Comparison of ENCODE assay signal across 2 cellular contexts in the genomic region with DNA sequence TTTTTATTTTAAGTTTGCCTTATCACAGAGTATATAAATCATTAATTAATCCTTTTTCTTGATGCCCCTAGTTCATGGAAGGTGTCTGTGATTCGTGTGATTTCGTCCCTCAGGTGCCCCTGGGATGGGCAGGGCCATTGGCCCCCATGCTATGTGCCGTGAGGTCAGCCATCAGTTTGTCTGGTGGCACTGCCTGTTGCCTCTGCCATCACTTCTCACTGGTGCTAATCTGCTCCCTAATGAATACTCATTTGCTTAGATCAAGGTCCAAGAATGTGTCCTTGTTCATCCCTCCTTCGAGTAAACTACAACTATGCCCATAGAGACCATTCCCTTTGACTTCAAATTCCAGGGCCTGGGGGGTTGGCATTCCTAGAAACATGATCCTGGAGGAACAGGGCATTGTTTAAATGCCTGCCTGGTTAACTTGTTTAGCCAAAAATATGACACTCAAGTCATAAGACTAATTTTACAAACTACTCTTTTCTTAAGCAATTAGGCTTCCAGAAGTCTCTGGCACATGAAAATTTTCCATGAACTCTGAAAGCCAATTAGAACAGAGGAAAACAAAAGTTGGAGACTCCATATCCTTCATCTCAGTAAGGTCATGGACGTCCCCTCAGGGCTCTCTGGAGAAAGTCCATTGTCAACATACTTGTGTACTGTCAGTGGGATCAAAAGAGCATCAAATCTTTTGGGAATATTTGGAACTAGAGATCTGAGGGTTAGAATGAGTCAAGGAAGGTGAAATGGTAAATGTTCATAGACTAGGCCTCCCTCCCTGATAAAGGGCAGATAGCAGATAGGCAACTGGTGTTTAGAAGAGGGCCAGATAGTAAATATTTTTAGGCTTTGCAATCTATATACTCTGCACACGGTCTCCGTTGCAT.
TF ChIP-seq lines count a peak whose summit lies in the region.

No MANE protein-coding gene starts in this region.

TF ChIP-seq in H1, 55 proteins besides CTCF, POLR2A, EP300 and RAD21:
- TF ChIP-seq RBBP5 (IDR thresholded peaks at IDR 0.05; ENCODE audit: borderline replicate concordance, low read depth, low read length), result no peak
- TF ChIP-seq TEAD4 (IDR thresholded peaks at IDR 0.05; ENCODE audit: low read depth, low read length), result peak; percentile 58; the same call in 1 of the 2 replicates

TF ChIP-seq in HepG2, 621 proteins besides CTCF, POLR2A, EP300 and RAD21 (continues in another document):
- TF ChIP-seq, protein P1, sequence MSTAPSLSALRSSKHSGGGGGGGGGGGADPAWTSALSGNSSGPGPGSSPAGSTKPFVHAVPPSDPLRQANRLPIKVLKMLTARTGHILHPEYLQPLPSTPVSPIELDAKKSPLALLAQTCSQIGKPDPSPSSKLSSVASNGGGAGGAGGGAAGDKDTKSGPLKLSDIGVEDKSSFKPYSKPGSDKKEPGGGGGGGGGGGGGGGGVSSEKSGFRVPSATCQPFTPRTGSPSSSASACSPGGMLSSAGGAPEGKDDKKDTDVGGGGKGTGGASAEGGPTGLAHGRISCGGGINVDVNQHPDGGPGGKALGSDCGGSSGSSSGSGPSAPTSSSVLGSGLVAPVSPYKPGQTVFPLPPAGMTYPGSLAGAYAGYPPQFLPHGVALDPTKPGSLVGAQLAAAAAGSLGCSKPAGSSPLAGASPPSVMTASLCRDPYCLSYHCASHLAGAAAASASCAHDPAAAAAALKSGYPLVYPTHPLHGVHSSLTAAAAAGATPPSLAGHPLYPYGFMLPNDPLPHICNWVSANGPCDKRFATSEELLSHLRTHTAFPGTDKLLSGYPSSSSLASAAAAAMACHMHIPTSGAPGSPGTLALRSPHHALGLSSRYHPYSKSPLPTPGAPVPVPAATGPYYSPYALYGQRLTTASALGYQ (CRISPR knock-in tag; IDR thresholded peaks at IDR 0.05), result peak; percentile 82
- TF ChIP-seq SIN3A (IDR thresholded peaks at IDR 0.05; ENCODE audit: borderline replicate concordance, low read depth, low read length) (no peak), SOX5 (CRISPR knock-in tag; IDR thresholded peaks at IDR 0.05; ENCODE audit: borderline replicate concordance) (peak; percentile 69; the same call in 1 of the 2 replicates), RXRA (CRISPR knock-in tag; IDR thresholded peaks at IDR 0.05) (peak; percentile 39; the same call in 1 of the 2 replicates), PRMT3 (CRISPR knock-in tag; IDR thresholded peaks at IDR 0.05; ENCODE audit: borderline replicate concordance, low read depth) (no peak), TCF7 (IDR thresholded peaks at IDR 0.05; ENCODE audit: low read depth) (peak; percentile 96), ASH2L (IDR thresholded peaks at IDR 0.05; ENCODE audit: insufficient read length, low read depth, low read length) (peak; percentile 28), MTF1 (CRISPR knock-in tag; IDR thresholded peaks at IDR 0.05) (peak; percentile 93; the same call in 1 of the 2 replicates), THAP11 (CRISPR knock-in tag; IDR thresholded peaks at IDR 0.05) (peak; percentile 24; the same call in 1 of the 2 replicates), CHD4 (IDR thresholded peaks at IDR 0.05; ENCODE audit: borderline replicate concordance, low read length) (0 out of 2 replicates have a peak, but pooled peaks have one; percentile 17), SIX1 (CRISPR knock-in tag; IDR thresholded peaks at IDR 0.05; ENCODE audit: borderline replicate concordance) (0 out of 2 replicates have a peak, but pooled peaks have one; percentile 16), ETV5 (CRISPR knock-in tag; IDR thresholded peaks at IDR 0.05; ENCODE audit: borderline replicate concordance) (no peak), FOXA1 (IDR thresholded peaks at IDR 0.05) (no peak), FOXA1 (CRISPR knock-in tag; IDR thresholded peaks at IDR 0.05) (peak; percentile 94), TARDBP (CRISPR knock-in tag; IDR thresholded peaks at IDR 0.05) (peak; percentile 62; the same call in 1 of the 2 replicates)
- TF ChIP-seq, protein P2, sequence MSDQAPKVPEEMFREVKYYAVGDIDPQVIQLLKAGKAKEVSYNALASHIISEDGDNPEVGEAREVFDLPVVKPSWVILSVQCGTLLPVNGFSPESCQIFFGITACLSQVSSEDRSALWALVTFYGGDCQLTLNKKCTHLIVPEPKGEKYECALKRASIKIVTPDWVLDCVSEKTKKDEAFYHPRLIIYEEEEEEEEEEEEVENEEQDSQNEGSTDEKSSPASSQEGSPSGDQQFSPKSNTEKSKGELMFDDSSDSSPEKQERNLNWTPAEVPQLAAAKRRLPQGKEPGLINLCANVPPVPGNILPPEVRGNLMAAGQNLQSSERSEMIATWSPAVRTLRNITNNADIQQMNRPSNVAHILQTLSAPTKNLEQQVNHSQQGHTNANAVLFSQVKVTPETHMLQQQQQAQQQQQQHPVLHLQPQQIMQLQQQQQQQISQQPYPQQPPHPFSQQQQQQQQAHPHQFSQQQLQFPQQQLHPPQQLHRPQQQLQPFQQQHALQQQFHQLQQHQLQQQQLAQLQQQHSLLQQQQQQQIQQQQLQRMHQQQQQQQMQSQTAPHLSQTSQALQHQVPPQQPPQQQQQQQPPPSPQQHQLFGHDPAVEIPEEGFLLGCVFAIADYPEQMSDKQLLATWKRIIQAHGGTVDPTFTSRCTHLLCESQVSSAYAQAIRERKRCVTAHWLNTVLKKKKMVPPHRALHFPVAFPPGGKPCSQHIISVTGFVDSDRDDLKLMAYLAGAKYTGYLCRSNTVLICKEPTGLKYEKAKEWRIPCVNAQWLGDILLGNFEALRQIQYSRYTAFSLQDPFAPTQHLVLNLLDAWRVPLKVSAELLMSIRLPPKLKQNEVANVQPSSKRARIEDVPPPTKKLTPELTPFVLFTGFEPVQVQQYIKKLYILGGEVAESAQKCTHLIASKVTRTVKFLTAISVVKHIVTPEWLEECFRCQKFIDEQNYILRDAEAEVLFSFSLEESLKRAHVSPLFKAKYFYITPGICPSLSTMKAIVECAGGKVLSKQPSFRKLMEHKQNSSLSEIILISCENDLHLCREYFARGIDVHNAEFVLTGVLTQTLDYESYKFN (CRISPR knock-in tag; conservative IDR thresholded peaks at IDR 0.05), result peak; percentile 84
- TF ChIP-seq, protein P3, sequence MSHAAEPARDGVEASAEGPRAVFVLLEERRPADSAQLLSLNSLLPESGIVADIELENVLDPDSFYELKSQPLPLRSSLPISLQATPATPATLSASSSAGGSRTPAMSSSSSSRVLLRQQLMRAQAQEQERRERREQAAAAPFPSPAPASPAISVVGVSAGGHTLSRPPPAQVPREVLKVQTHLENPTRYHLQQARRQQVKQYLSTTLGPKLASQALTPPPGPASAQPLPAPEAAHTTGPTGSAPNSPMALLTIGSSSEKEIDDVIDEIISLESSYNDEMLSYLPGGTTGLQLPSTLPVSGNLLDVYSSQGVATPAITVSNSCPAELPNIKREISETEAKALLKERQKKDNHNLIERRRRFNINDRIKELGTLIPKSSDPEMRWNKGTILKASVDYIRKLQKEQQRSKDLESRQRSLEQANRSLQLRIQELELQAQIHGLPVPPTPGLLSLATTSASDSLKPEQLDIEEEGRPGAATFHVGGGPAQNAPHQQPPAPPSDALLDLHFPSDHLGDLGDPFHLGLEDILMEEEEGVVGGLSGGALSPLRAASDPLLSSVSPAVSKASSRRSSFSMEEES (CRISPR knock-in tag; IDR thresholded peaks at IDR 0.05), result peak; percentile 24; the same call in 1 of the 2 replicates
- TF ChIP-seq, protein P4, sequence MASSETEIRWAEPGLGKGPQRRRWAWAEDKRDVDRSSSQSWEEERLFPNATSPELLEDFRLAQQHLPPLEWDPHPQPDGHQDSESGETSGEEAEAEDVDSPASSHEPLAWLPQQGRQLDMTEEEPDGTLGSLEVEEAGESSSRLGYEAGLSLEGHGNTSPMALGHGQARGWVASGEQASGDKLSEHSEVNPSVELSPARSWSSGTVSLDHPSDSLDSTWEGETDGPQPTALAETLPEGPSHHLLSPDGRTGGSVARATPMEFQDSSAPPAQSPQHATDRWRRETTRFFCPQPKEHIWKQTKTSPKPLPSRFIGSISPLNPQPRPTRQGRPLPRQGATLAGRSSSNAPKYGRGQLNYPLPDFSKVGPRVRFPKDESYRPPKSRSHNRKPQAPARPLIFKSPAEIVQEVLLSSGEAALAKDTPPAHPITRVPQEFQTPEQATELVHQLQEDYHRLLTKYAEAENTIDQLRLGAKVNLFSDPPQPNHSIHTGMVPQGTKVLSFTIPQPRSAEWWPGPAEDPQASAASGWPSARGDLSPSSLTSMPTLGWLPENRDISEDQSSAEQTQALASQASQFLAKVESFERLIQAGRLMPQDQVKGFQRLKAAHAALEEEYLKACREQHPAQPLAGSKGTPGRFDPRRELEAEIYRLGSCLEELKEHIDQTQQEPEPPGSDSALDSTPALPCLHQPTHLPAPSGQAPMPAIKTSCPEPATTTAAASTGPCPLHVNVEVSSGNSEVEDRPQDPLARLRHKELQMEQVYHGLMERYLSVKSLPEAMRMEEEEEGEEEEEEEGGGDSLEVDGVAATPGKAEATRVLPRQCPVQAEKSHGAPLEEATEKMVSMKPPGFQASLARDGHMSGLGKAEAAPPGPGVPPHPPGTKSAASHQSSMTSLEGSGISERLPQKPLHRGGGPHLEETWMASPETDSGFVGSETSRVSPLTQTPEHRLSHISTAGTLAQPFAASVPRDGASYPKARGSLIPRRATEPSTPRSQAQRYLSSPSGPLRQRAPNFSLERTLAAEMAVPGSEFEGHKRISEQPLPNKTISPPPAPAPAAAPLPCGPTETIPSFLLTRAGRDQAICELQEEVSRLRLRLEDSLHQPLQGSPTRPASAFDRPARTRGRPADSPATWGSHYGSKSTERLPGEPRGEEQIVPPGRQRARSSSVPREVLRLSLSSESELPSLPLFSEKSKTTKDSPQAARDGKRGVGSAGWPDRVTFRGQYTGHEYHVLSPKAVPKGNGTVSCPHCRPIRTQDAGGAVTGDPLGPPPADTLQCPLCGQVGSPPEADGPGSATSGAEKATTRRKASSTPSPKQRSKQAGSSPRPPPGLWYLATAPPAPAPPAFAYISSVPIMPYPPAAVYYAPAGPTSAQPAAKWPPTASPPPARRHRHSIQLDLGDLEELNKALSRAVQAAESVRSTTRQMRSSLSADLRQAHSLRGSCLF (CRISPR knock-in tag; IDR thresholded peaks at IDR 0.05; ENCODE audit: borderline replicate concordance), result no peak
- TF ChIP-seq, protein P5, sequence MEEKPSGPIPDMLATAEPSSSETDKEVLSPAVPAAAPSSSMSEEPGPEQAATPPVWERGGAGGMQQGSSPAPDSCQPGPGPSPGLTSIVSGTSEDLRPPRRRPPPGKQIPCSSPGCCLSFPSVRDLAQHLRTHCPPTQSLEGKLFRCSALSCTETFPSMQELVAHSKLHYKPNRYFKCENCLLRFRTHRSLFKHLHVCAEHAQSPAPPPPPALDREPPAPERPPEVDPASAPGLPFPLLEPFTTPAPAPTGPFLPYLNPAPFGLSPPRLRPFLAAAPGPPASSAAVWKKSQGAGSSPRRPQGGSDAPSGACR (CRISPR knock-in tag; IDR thresholded peaks at IDR 0.05), result no peak
- TF ChIP-seq, protein P6, sequence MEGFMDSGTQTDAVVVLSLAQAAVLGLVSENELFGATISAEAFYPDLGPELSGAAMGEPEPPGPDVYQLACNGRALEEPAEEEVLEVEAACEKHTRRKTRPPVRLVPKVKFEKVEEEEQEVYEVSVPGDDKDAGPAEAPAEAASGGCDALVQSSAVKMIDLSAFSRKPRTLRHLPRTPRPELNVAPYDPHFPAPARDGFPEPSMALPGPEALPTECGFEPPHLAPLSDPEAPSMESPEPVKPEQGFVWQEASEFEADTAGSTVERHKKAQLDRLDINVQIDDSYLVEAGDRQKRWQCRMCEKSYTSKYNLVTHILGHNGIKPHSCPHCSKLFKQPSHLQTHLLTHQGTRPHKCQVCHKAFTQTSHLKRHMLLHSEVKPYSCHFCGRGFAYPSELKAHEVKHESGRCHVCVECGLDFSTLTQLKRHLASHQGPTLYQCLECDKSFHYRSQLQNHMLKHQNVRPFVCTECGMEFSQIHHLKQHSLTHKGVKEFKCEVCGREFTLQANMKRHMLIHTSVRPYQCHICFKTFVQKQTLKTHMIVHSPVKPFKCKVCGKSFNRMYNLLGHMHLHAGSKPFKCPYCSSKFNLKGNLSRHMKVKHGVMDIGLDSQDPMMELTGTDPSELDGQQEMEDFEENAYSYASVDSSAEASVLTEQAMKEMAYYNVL (CRISPR knock-in tag; IDR thresholded peaks at IDR 0.05; ENCODE audit: borderline replicate concordance), result peak; percentile 29; the same call in 1 of the 2 replicates
- TF ChIP-seq, protein P7, sequence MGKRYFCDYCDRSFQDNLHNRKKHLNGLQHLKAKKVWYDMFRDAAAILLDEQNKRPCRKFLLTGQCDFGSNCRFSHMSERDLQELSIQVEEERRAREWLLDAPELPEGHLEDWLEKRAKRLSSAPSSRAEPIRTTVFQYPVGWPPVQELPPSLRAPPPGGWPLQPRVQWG (CRISPR knock-in tag; IDR thresholded peaks at IDR 0.05; ENCODE audit: borderline replicate concordance, low read depth), result no peak
- TF ChIP-seq, protein P8, sequence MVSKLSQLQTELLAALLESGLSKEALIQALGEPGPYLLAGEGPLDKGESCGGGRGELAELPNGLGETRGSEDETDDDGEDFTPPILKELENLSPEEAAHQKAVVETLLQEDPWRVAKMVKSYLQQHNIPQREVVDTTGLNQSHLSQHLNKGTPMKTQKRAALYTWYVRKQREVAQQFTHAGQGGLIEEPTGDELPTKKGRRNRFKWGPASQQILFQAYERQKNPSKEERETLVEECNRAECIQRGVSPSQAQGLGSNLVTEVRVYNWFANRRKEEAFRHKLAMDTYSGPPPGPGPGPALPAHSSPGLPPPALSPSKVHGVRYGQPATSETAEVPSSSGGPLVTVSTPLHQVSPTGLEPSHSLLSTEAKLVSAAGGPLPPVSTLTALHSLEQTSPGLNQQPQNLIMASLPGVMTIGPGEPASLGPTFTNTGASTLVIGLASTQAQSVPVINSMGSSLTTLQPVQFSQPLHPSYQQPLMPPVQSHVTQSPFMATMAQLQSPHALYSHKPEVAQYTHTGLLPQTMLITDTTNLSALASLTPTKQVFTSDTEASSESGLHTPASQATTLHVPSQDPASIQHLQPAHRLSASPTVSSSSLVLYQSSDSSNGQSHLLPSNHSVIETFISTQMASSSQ (IDR thresholded peaks at IDR 0.05; ENCODE audit: low read depth), result no peak
- TF ChIP-seq, protein P8 (CRISPR knock-in tag; IDR thresholded peaks at IDR 0.05; ENCODE audit: borderline replicate concordance), result peak; percentile 59; the same call in 1 of the 2 replicates
